Comparison of ENCODE assay signal across 8 cellular contexts in the genomic region with DNA sequence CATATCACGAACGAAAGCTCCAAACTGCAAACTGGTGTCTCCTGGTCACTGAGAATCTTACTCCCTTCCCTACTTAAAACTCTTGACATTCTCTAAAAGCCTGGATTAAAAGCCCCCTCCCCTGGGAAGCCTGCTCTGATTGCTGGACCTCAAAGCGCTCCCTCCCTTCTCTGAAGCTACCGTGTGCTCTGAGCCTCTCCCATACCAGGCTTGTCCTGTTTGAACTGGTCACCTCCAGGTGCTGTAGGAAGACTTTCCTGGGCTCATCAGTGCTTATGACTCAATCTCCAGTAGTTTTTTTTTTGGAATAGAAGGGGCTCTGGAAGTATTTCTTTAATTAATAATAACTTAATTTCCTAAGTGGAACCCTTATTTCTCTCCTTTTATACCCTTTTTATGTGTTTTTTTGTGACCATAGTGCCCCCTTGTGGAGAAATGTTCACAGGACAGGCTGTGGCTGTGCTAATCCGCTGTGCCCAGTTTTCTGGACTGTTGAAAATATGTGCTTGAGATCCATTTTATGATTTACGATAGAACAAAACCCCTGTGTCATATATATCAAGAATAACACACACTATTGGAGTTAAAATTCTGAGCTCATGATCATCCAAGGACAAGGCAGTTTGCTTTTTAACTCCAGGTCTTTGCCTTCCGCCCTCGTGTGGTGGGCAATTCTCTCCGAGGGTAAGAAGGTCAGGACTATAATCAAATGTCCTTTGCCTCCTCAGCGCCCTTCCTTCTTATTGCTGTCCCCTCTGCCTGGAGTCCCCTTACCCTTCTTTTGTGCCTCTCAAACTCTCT. TPM values are rescaled to one million over a fixed set of nuclear protein-coding genes. Genes with fewer than 3 reads are reported as not detected.
DNase-seq lines count a peak whose midpoint lies in the region; ATAC-seq and TF ChIP-seq lines count a peak whose summit lies in the region.

No MANE protein-coding gene starts in this region.

- POLR2A ChIA-PET in WTC11 (lab: Charles Lee): no interaction called here

- H3K4me1 ChIP-seq in heart left ventricle (peaks cover 0 to 5% (median 0%) of the 10 kb centered on the region in 12 donors), sigmoid colon (peaks cover 0 to 37% (median 32%) of the 10 kb centered on the region in 4 donors)

- ATAC-seq in GM18867 (IDR thresholded peaks at IDR 0.05; ENCODE audit: unreplicated experiment) (peak; percentile 69), WTC11 (peak; percentile 78), heart left ventricle (peak in 3 of 4 donors; percentile 40 to 51 (median 51)), GM18861 (IDR thresholded peaks at IDR 0.05; ENCODE audit: unreplicated experiment) (no peak)

- peaks cover 0 to 32% (median 9%) of the 10 kb centered on the region in 9 donors for H3K36me3 ChIP-seq in heart left ventricle
- peaks cover 0 to 8% (median 0%) of the 10 kb centered on the region in 4 donors for H3K36me3 ChIP-seq in sigmoid colon

- intact Hi-C loops in CD14-positive monocyte (cut with micrococcal nuclease) (no loop called here), heart left ventricle (cut with DNase I) (loop anchor here in 1 of 10 donors (1.0 kb wide), 1 partner anchor 28 kb away; no protein-coding TSS in a partner anchor), sigmoid colon (cut with DNase I) (loop anchor here (2.0 kb wide), 1 partner anchor 29 kb away; no protein-coding TSS in a partner anchor)

- H3K9me3 Mint-ChIP-seq in CD14-positive monocyte (peaks cover 0 to 2% (median 0%) of the 10 kb centered on the region in 7 donors), WTC11 (no peaks in the 10 kb centered on the region)

- peaks cover 10% of the 10 kb centered on the region for H3K4me1 Mint-ChIP-seq in CD14-positive monocyte
- H3K4me1 Mint-ChIP-seq in WTC11: peaks cover 13% of the 10 kb centered on the region

- H3K27ac Mint-ChIP-seq in CD14-positive monocyte: peak overlapping the region in 3 of 7 donors; percentile 11 to 65 (median 62)
- H3K27ac Mint-ChIP-seq in WTC11: no peak overlapping the region

- H3K4me3 Mint-ChIP-seq in CD14-positive monocyte: no peak overlapping the region
- H3K4me3 Mint-ChIP-seq in WTC11: no peak overlapping the region

- WGBS in heart left ventricle, 4 donors: 64 to 73% (median 70%) methylated on average over 10 of the region's 10 CpGs
- WGBS in sigmoid colon, 2 donors: 66 to 77% methylated on average over 10 of the region's 10 CpGs

- TF ChIP-seq CTCF in CD14-positive monocyte (IDR thresholded peaks at IDR 0.05) (peak; percentile 93), LNCaP clone FGC (IDR thresholded peaks at IDR 0.05; ENCODE audit: control insufficient read depth, extremely low read depth, insufficient read depth) (peak; percentile 70), WTC11 (IDR thresholded peaks at IDR 0.05) (peak; percentile 85), heart left ventricle (IDR thresholded peaks at IDR 0.05) (peak; percentile 75 to 86 (median 81)), sigmoid colon (IDR thresholded peaks at IDR 0.05) (peak; percentile 40 to 84 (median 74))

- H3K36me3 Mint-ChIP-seq in CD14-positive monocyte (peaks cover 90 to 95% of the 10 kb centered on the region in 2 donors), WTC11 (peaks cover 29% of the 10 kb centered on the region)

- DNase-seq in CD14-positive monocyte (ENCODE audit: low spot score): no peak
- no peak for DNase-seq in LNCaP clone FGC (ENCODE audit: low read depth)
- no peak for DNase-seq in WTC11 (ENCODE audit: low spot score)
- DNase-seq in heart left ventricle: no peak
- DNase-seq in sigmoid colon: no peak
- no peak for DNase-seq in activated gamma-delta T cell (lab: John Stamatoyannopoulos, UW)

- peak overlapping the region in 1 of 12 donors; percentile 72 for H3K27ac ChIP-seq in heart left ventricle
- peak overlapping the region; percentile 75 to 81 (median 79) for H3K27ac ChIP-seq in sigmoid colon

- CTCF ChIA-PET in WTC11 (lab: Charles Lee): interaction anchor here (0.5 to 2.1 kb wide), 14 partner anchors 9 to 532 kb away, joined by 3 to 7 read pairs (median 4); a partner anchor contains a TSS

- TF ChIP-seq POLR2A in heart left ventricle (IDR thresholded peaks at IDR 0.05): no peak
- no peak for TF ChIP-seq POLR2A in sigmoid colon (IDR thresholded peaks at IDR 0.05)

- no peaks in the 10 kb centered on the region for H3K27me3 Mint-ChIP-seq in CD14-positive monocyte (ENCODE audit: low read depth in 3 of 3)
- H3K27me3 Mint-ChIP-seq in WTC11 (ENCODE audit: low read depth): no peaks in the 10 kb centered on the region

- TF ChIP-seq EP300 in sigmoid colon (IDR thresholded peaks at IDR 0.05): no peak

- H3K9me3 ChIP-seq in heart left ventricle (no peaks in the 10 kb centered on the region), sigmoid colon (no peaks in the 10 kb centered on the region)

- no peak overlapping the region for H3K4me3 ChIP-seq in LNCaP clone FGC (ENCODE audit: low read depth, low read length)
- H3K4me3 ChIP-seq in heart left ventricle: no peak overlapping the region
- no peak overlapping the region for H3K4me3 ChIP-seq in sigmoid colon

- H3K27me3 ChIP-seq in heart left ventricle (no peaks in the 10 kb centered on the region), sigmoid colon (no peaks in the 10 kb centered on the region)

TF ChIP-seq in WTC11, 78 proteins besides CTCF, POLR2A, EP300 and RAD21:
- TF ChIP-seq, protein P1, sequence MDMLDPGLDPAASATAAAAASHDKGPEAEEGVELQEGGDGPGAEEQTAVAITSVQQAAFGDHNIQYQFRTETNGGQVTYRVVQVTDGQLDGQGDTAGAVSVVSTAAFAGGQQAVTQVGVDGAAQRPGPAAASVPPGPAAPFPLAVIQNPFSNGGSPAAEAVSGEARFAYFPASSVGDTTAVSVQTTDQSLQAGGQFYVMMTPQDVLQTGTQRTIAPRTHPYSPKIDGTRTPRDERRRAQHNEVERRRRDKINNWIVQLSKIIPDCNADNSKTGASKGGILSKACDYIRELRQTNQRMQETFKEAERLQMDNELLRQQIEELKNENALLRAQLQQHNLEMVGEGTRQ (CRISPR knock-in tag; IDR thresholded peaks at IDR 0.05): no peak
- no peak for TF ChIP-seq NR3C1 (CRISPR knock-in tag; conservative IDR thresholded peaks at IDR 0.05; ENCODE audit: low read depth)
- no peak for TF ChIP-seq TCF7 (CRISPR knock-in tag; IDR thresholded peaks at IDR 0.05; ENCODE audit: low read depth)
- TF ChIP-seq ZNF138 (CRISPR knock-in tag; conservative IDR thresholded peaks at IDR 0.05): no peak
- no peak for TF ChIP-seq NFATC4 (CRISPR knock-in tag; IDR thresholded peaks at IDR 0.05)
- TF ChIP-seq RORB (CRISPR knock-in tag; IDR thresholded peaks at IDR 0.05): no peak

RNA-seq across cellular contexts. Expression of a gene that starts 16.9 kb away (rescaled TPM):
- 10 to 100 TPM; 70.9 to 80.6 TPM for polyA plus RNA-seq in CD14-positive monocyte
- total RNA-seq in WTC11 (2021): 25.8 to 33.6 TPM (median 29.5 TPM) in 3 replicates
- 10 to 100 TPM in 4 of 9 donors, 1 to 10 TPM in 5; 2.3 to 22.8 (median 6.4) TPM for total RNA-seq in heart left ventricle
- polyA plus RNA-seq in heart left ventricle: 10 to 100 TPM in 1 of 2 donors, 1 to 10 TPM in 1; 3.7 to 11.2 TPM
- total RNA-seq in sigmoid colon: 10 to 100 TPM in 2 of 4 donors, 1 to 10 TPM in 2; 5.3 to 13.2 (median 8.6) TPM
- 10 to 100 TPM in 2 of 3 donors, 1 to 10 TPM in 1; 8.6 to 31.4 (median 15.6) TPM for polyA plus RNA-seq in sigmoid colon

RNA-seq across cellular contexts. Expression of a gene that starts 55.5 kb away (rescaled TPM):
- under 1 TPM; 0.29 to 0.56 TPM for polyA plus RNA-seq in CD14-positive monocyte
- total RNA-seq in WTC11 (2021): 12.5 to 15.5 TPM (median 15.2 TPM) in 3 replicates
- 10 to 100 TPM; 16.5 to 29.1 (median 24.2) TPM for total RNA-seq in heart left ventricle
- 10 to 100 TPM; 10.4 to 17.3 TPM for polyA plus RNA-seq in heart left ventricle
- 10 to 100 TPM; 11.4 to 22.7 (median 18.8) TPM for total RNA-seq in sigmoid colon
- polyA plus RNA-seq in sigmoid colon: 10 to 100 TPM in 1 of 3 donors, 1 to 10 TPM in 2; 4.8 to 11.9 (median 6.0) TPM
